1 cellular context compared by ENCODE assay signal in genomic region chr19:58406818-58407657, GRCh38.
TF ChIP-seq lines count a peak whose summit lies in the region.

No MANE protein-coding gene starts in this region.

TF ChIP-seq in HepG2, 621 proteins besides CTCF, POLR2A, EP300 and RAD21 (continued from another document and continues in another):
- no peak for TF ChIP-seq YEATS2 (CRISPR knock-in tag; IDR thresholded peaks at IDR 0.05; ENCODE audit: borderline replicate concordance)
- no peak for TF ChIP-seq SALL1 (CRISPR knock-in tag; IDR thresholded peaks at IDR 0.05)
- TF ChIP-seq HCFC1 (IDR thresholded peaks at IDR 0.05; ENCODE audit: low read depth, low read length): no peak
- TF ChIP-seq BHLHE40 (IDR thresholded peaks at IDR 0.05; ENCODE audit: low read length): no peak; the same call in 1 of the 2 replicates
- 0 out of 2 replicates have a peak, but pooled peaks have one; percentile 39 for TF ChIP-seq ZNF691 (CRISPR knock-in tag; IDR thresholded peaks at IDR 0.05; ENCODE audit: borderline replicate concordance, low read depth)
- no peak for TF ChIP-seq GATA4 (IDR thresholded peaks at IDR 0.05; ENCODE audit: borderline replicate concordance, low read depth)
- no peak for TF ChIP-seq HNRNPK (IDR thresholded peaks at IDR 0.05; ENCODE audit: low read depth, low read length, poor library complexity, severe bottlenecking)
- TF ChIP-seq SOX6 (IDR thresholded peaks at IDR 0.05): no peak
- TF ChIP-seq SOX6 (CRISPR knock-in tag; IDR thresholded peaks at IDR 0.05): no peak
- TF ChIP-seq, protein P1, sequence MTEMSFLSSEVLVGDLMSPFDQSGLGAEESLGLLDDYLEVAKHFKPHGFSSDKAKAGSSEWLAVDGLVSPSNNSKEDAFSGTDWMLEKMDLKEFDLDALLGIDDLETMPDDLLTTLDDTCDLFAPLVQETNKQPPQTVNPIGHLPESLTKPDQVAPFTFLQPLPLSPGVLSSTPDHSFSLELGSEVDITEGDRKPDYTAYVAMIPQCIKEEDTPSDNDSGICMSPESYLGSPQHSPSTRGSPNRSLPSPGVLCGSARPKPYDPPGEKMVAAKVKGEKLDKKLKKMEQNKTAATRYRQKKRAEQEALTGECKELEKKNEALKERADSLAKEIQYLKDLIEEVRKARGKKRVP (CRISPR knock-in tag; IDR thresholded peaks at IDR 0.05): no peak
- TF ChIP-seq HOXD1 (CRISPR knock-in tag; IDR thresholded peaks at IDR 0.05): no peak
- no peak for TF ChIP-seq ZNF329 (CRISPR knock-in tag; IDR thresholded peaks at IDR 0.05; ENCODE audit: low read depth)
- TF ChIP-seq ZNF296 (CRISPR knock-in tag; conservative IDR thresholded peaks at IDR 0.05): no peak
- no peak for TF ChIP-seq KDM4B (CRISPR knock-in tag; IDR thresholded peaks at IDR 0.05)
- 0 out of 2 replicates have a peak, but pooled peaks have one; percentile 20 for TF ChIP-seq JUND (CRISPR knock-in tag; IDR thresholded peaks at IDR 0.05)
- no peak for TF ChIP-seq ZNF446 (CRISPR knock-in tag; IDR thresholded peaks at IDR 0.05)
- TF ChIP-seq NFYC (CRISPR knock-in tag; IDR thresholded peaks at IDR 0.05): no peak
- TF ChIP-seq ZNF12 (CRISPR knock-in tag; IDR thresholded peaks at IDR 0.05): no peak
- TF ChIP-seq TCF12 (IDR thresholded peaks at IDR 0.05): no peak
- 0 out of 2 replicates have a peak, but pooled peaks have one; percentile 41 for TF ChIP-seq TCF12 (CRISPR knock-in tag; IDR thresholded peaks at IDR 0.05)
- TF ChIP-seq, protein P2, sequence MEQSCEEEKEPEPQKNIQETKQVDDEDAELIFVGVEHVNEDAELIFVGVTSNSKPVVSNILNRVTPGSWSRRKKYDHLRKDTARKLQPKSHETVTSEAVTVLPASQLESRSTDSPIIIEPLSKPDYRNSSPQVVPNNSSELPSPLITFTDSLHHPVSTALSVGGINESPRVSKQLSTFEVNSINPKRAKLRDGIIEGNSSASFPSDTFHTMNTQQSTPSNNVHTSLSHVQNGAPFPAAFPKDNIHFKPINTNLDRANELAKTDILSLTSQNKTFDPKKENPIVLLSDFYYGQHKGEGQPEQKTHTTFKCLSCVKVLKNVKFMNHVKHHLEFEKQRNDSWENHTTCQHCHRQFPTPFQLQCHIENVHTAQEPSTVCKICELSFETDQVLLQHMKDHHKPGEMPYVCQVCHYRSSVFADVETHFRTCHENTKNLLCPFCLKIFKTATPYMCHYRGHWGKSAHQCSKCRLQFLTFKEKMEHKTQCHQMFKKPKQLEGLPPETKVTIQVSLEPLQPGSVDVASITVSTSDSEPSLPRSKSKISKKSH (CRISPR knock-in tag; IDR thresholded peaks at IDR 0.05; ENCODE audit: borderline replicate concordance): no peak; the same call in 1 of the 2 replicates
- TF ChIP-seq ZNF614 (CRISPR knock-in tag; IDR thresholded peaks at IDR 0.05; ENCODE audit: borderline replicate concordance): no peak
- TF ChIP-seq, protein P3, sequence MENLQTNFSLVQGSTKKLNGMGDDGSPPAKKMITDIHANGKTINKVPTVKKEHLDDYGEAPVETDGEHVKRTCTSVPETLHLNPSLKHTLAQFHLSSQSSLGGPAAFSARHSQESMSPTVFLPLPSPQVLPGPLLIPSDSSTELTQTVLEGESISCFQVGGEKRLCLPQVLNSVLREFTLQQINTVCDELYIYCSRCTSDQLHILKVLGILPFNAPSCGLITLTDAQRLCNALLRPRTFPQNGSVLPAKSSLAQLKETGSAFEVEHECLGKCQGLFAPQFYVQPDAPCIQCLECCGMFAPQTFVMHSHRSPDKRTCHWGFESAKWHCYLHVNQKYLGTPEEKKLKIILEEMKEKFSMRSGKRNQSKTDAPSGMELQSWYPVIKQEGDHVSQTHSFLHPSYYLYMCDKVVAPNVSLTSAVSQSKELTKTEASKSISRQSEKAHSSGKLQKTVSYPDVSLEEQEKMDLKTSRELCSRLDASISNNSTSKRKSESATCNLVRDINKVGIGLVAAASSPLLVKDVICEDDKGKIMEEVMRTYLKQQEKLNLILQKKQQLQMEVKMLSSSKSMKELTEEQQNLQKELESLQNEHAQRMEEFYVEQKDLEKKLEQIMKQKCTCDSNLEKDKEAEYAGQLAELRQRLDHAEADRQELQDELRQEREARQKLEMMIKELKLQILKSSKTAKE (CRISPR knock-in tag; IDR thresholded peaks at IDR 0.05; ENCODE audit: borderline replicate concordance): no peak
- TF ChIP-seq, protein P4, sequence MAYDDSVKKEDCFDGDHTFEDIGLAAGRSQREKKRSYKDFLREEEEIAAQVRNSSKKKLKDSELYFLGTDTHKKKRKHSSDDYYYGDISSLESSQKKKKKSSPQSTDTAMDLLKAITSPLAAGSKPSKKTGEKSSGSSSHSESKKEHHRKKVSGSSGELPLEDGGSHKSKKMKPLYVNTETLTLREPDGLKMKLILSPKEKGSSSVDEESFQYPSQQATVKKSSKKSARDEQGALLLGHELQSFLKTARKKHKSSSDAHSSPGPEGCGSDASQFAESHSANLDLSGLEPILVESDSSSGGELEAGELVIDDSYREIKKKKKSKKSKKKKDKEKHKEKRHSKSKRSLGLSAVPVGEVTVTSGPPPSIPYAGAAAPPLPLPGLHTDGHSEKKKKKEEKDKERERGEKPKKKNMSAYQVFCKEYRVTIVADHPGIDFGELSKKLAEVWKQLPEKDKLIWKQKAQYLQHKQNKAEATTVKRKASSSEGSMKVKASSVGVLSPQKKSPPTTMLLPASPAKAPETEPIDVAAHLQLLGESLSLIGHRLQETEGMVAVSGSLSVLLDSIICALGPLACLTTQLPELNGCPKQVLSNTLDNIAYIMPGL (CRISPR knock-in tag; IDR thresholded peaks at IDR 0.05; ENCODE audit: borderline replicate concordance in 1 of 2, low read depth in 1 of 2): peak in 1 of 2 experiments; percentile 9; a peak in 1 of 4 replicates
- TF ChIP-seq MLX (CRISPR knock-in tag; IDR thresholded peaks at IDR 0.05): no peak
- TF ChIP-seq ISL2 (CRISPR knock-in tag; IDR thresholded peaks at IDR 0.05): no peak
- no peak for TF ChIP-seq RFX5 (IDR thresholded peaks at IDR 0.05; ENCODE audit: low read depth, low read length)
- TF ChIP-seq IKZF5 (CRISPR knock-in tag; IDR thresholded peaks at IDR 0.05): no peak
- TF ChIP-seq, protein P5, sequence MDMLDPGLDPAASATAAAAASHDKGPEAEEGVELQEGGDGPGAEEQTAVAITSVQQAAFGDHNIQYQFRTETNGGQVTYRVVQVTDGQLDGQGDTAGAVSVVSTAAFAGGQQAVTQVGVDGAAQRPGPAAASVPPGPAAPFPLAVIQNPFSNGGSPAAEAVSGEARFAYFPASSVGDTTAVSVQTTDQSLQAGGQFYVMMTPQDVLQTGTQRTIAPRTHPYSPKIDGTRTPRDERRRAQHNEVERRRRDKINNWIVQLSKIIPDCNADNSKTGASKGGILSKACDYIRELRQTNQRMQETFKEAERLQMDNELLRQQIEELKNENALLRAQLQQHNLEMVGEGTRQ (IDR thresholded peaks at IDR 0.05; ENCODE audit: low read depth, low read length): no peak
- TF ChIP-seq, protein P5 (CRISPR knock-in tag; IDR thresholded peaks at IDR 0.05; ENCODE audit: borderline replicate concordance): no peak
- TF ChIP-seq, protein P6, sequence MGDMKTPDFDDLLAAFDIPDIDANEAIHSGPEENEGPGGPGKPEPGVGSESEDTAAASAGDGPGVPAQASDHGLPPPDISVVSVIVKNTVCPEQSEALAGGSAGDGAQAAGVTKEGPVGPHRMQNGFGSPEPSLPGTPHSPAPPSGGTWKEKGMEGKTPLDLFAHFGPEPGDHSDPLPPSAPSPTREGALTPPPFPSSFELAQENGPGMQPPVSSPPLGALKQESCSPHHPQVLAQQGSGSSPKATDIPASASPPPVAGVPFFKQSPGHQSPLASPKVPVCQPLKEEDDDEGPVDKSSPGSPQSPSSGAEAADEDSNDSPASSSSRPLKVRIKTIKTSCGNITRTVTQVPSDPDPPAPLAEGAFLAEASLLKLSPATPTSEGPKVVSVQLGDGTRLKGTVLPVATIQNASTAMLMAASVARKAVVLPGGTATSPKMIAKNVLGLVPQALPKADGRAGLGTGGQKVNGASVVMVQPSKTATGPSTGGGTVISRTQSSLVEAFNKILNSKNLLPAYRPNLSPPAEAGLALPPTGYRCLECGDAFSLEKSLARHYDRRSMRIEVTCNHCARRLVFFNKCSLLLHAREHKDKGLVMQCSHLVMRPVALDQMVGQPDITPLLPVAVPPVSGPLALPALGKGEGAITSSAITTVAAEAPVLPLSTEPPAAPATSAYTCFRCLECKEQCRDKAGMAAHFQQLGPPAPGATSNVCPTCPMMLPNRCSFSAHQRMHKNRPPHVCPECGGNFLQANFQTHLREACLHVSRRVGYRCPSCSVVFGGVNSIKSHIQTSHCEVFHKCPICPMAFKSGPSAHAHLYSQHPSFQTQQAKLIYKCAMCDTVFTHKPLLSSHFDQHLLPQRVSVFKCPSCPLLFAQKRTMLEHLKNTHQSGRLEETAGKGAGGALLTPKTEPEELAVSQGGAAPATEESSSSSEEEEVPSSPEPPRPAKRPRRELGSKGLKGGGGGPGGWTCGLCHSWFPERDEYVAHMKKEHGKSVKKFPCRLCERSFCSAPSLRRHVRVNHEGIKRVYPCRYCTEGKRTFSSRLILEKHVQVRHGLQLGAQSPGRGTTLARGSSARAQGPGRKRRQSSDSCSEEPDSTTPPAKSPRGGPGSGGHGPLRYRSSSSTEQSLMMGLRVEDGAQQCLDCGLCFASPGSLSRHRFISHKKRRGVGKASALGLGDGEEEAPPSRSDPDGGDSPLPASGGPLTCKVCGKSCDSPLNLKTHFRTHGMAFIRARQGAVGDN (CRISPR knock-in tag; IDR thresholded peaks at IDR 0.05): no peak
- no peak for TF ChIP-seq ZNF30 (CRISPR knock-in tag; IDR thresholded peaks at IDR 0.05)
- 0 out of 2 replicates have a peak, but pooled peaks have one; percentile 5 for TF ChIP-seq MTA1 (CRISPR knock-in tag; IDR thresholded peaks at IDR 0.05; ENCODE audit: borderline replicate concordance)
- TF ChIP-seq ZBTB3 (CRISPR knock-in tag; IDR thresholded peaks at IDR 0.05; ENCODE audit: borderline replicate concordance, low read depth): no peak
- no peak for TF ChIP-seq ZSCAN31 (CRISPR knock-in tag; IDR thresholded peaks at IDR 0.05; ENCODE audit: low read depth)
- no peak for TF ChIP-seq ZNF331 (CRISPR knock-in tag; IDR thresholded peaks at IDR 0.05)
- no peak for TF ChIP-seq U2AF2 (IDR thresholded peaks at IDR 0.05; ENCODE audit: low read depth, low read length)
- TF ChIP-seq MAF1 (CRISPR knock-in tag; IDR thresholded peaks at IDR 0.05; ENCODE audit: borderline replicate concordance): no peak
- no peak for TF ChIP-seq SALL2 (CRISPR knock-in tag; IDR thresholded peaks at IDR 0.05)
- no peak for TF ChIP-seq ZNF567 (CRISPR knock-in tag; IDR thresholded peaks at IDR 0.05; ENCODE audit: borderline replicate concordance)
- no peak for TF ChIP-seq ZNF207 (IDR thresholded peaks at IDR 0.05; ENCODE audit: borderline replicate concordance)
- TF ChIP-seq SRY (CRISPR knock-in tag; IDR thresholded peaks at IDR 0.05): no peak
- TF ChIP-seq, protein P7, sequence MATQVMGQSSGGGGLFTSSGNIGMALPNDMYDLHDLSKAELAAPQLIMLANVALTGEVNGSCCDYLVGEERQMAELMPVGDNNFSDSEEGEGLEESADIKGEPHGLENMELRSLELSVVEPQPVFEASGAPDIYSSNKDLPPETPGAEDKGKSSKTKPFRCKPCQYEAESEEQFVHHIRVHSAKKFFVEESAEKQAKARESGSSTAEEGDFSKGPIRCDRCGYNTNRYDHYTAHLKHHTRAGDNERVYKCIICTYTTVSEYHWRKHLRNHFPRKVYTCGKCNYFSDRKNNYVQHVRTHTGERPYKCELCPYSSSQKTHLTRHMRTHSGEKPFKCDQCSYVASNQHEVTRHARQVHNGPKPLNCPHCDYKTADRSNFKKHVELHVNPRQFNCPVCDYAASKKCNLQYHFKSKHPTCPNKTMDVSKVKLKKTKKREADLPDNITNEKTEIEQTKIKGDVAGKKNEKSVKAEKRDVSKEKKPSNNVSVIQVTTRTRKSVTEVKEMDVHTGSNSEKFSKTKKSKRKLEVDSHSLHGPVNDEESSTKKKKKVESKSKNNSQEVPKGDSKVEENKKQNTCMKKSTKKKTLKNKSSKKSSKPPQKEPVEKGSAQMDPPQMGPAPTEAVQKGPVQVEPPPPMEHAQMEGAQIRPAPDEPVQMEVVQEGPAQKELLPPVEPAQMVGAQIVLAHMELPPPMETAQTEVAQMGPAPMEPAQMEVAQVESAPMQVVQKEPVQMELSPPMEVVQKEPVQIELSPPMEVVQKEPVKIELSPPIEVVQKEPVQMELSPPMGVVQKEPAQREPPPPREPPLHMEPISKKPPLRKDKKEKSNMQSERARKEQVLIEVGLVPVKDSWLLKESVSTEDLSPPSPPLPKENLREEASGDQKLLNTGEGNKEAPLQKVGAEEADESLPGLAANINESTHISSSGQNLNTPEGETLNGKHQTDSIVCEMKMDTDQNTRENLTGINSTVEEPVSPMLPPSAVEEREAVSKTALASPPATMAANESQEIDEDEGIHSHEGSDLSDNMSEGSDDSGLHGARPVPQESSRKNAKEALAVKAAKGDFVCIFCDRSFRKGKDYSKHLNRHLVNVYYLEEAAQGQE (IDR thresholded peaks at IDR 0.05; ENCODE audit: borderline replicate concordance in 1 of 2, low read depth in 1 of 2, low read length in 2 of 2): no peak
- TF ChIP-seq ETV5 (CRISPR knock-in tag; IDR thresholded peaks at IDR 0.05; ENCODE audit: borderline replicate concordance): no peak
- no peak for TF ChIP-seq ZSCAN22 (CRISPR knock-in tag; IDR thresholded peaks at IDR 0.05)
